16 cellular contexts compared by ENCODE assay signal in the genomic region with DNA sequence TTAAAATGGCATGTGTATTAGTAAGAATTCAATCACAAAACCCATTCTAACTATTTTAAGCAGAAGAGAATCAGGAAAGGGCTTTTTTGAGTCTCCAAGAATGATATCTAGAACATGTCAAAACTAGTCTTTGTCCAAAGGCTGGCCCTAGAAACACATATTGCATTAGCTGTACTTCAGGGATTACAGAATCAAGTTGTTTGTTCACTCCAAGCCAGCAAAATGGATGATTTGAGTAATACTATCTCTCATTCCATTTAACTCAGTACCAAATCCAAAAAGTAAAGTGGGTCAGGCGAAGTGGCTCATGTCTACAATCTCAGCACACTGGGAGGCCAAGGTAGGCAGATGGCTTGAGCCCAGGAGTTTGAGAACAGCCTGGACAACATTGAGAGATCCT. TPM values are rescaled to one million over a fixed set of nuclear protein-coding genes. Genes with fewer than 3 reads are reported as not detected.
A peak's percentile ranks its signal among the peaks of the same experiment; 100 is the strongest.
DNase-seq lines count a peak whose midpoint lies in the region; ATAC-seq and TF ChIP-seq lines count a peak whose summit lies in the region.
"Had no signal": no experiment of that assay in that cellular context is flagged by ENCODE, and none has a peak within 500 bp of the region (broad histone marks: within the 10 kb centered on the region; RNA-seq: fewer than 3 reads in every experiment).

No MANE protein-coding gene starts in this region.

- ATAC-seq in left ventricle myocardium superior (peak; percentile 18), foreskin keratinocyte (peak; percentile 66), GM21390 (IDR thresholded peaks at IDR 0.05; ENCODE audit: unreplicated experiment) (no peak), GM19452 (IDR thresholded peaks at IDR 0.05; ENCODE audit: unreplicated experiment) (no peak)

- H3K4me3 ChIP-seq in epithelial cell of esophagus (ENCODE audit: low read length) = no peak overlapping the region

- intact Hi-C loops in left ventricle myocardium superior (cut with micrococcal nuclease) (no loop called here), cardiac septum (cut with DNase I) (no loop called here)

- no peak overlapping the region for H3K27ac ChIP-seq in foreskin keratinocyte

- DNase-seq in left ventricle myocardium superior (no peak), cardiac septum (ENCODE audit: low spot score) (no peak), epithelial cell of esophagus (ENCODE audit: low read depth) (peak; percentile 81), foreskin keratinocyte (peak; percentile 47 to 71), NCI-H2107 (lab: John Stamatoyannopoulos, UW) (no peak)
- DNase-seq: ACHN, AML-193, H9, Kasumi-1, NCI-H1105, NCI-H1694, NCI-H226, NCI-H524 treated with DMSO at 0.1 percent for 48 hours, SHP77 had no signal

- H3K4me1 ChIP-seq in foreskin keratinocyte = peaks cover 9% of the 10 kb centered on the region

- TF ChIP-seq CTCF in epithelial cell of esophagus (IDR thresholded peaks at IDR 0.05; ENCODE audit: insufficient read depth, low read depth, low read length, missing control alignments) (no peak), foreskin keratinocyte (conservative IDR thresholded peaks at IDR 0.05) (no peak)

- no peaks in the 10 kb centered on the region for H3K27me3 ChIP-seq in foreskin keratinocyte

RNA-seq across cellular contexts. Expression of gene ATF2, which starts 41.3 kb away (rescaled TPM):
- total RNA-seq in left ventricle myocardium superior (24.1 TPM), cardiac septum (27.4 TPM), foreskin keratinocyte (34.7 and 37.5 TPM in 2 replicates)
- polyA plus RNA-seq in foreskin keratinocyte = 8.6 and 9.6 TPM in 2 replicates

RNA-seq across cellular contexts. Expression of gene ATP5MC3, which starts 54.8 kb away (rescaled TPM):
- total RNA-seq in left ventricle myocardium superior = 1,234 TPM
- 814 TPM for total RNA-seq in cardiac septum
- total RNA-seq in foreskin keratinocyte = 312 and 367 TPM in 2 replicates
- 489 and 557 TPM in 2 replicates for polyA plus RNA-seq in foreskin keratinocyte

Comparison
In these comparisons a context has a peak if more than half of its experiments do, and no peak if none do; other contexts are left out.
1. ATAC-seq: peak in left ventricle myocardium superior (single experiment) and foreskin keratinocyte (single experiment); none in GM21390 (single experiment) and GM19452 (single experiment).
2. DNase-seq: peak in epithelial cell of esophagus (single experiment) and foreskin keratinocyte (2 of 2); none in left ventricle myocardium superior (single experiment), cardiac septum (single experiment) and NCI-H2107 (single experiment).